In genomic region chr19:35879770-35880317, GRCh38 we compare ENCODE assay signal across 1 cellular context.
TF ChIP-seq lines count a peak whose summit lies in the region.

No MANE protein-coding gene starts in this region.

TF ChIP-seq in HCT116, 20 proteins besides CTCF, POLR2A, EP300 and RAD21:
- peak; percentile 20 for TF ChIP-seq YY1 (IDR thresholded peaks at IDR 0.05; ENCODE audit: extremely low read depth, insufficient replicate concordance, low read depth, low read length)
- TF ChIP-seq ZNF274 (IDR thresholded peaks at IDR 0.05; ENCODE audit: low read depth, low read length) = no peak
- peak; percentile 76 for TF ChIP-seq MAX (IDR thresholded peaks at IDR 0.05)
- peak; percentile 98 for TF ChIP-seq REST (IDR thresholded peaks at IDR 0.05; ENCODE audit: low read depth)
- TF ChIP-seq EGR1 (IDR thresholded peaks at IDR 0.05; ENCODE audit: low read depth) = no peak
- TF ChIP-seq ZBTB33 (IDR thresholded peaks at IDR 0.05; ENCODE audit: extremely low read depth, insufficient replicate concordance, low read length) = no peak
- no peak for TF ChIP-seq ATF3 (IDR thresholded peaks at IDR 0.05)
- no peak for TF ChIP-seq ELF1 (IDR thresholded peaks at IDR 0.05; ENCODE audit: borderline replicate concordance, low read depth)
- no peak for TF ChIP-seq JUND (IDR thresholded peaks at IDR 0.05)
- TF ChIP-seq CEBPB (IDR thresholded peaks at IDR 0.05; ENCODE audit: low read depth) = no peak
- 0 out of 2 replicates have a peak, but pooled peaks have one; percentile 20 for TF ChIP-seq POLR2AphosphoS5 (IDR thresholded peaks at IDR 0.05; ENCODE audit: low read depth, low read length)
- peak; percentile 86 for TF ChIP-seq SIN3A (IDR thresholded peaks at IDR 0.05; ENCODE audit: low read depth)
- peak; percentile 51; the same call in 1 of the 2 replicates for TF ChIP-seq SP1 (IDR thresholded peaks at IDR 0.05; ENCODE audit: low read depth)
- TF ChIP-seq FOSL1 (IDR thresholded peaks at IDR 0.05; ENCODE audit: low read depth) = no peak
TF ChIP-seq in HCT116: peak in this region for 6.
